2 cellular contexts compared by ENCODE assay signal in genomic region chr3:138796761-138797160, GRCh38.
TF ChIP-seq lines count a peak whose summit lies in the region.

No MANE protein-coding gene starts in this region.

TF ChIP-seq in GM23338, 12 proteins besides CTCF, POLR2A, EP300 and RAD21:
- TF ChIP-seq EZH2 (IDR thresholded peaks at IDR 0.05; ENCODE audit: low read depth, unreplicated experiment) (no peak), STAT1 (IDR thresholded peaks at IDR 0.05; ENCODE audit: unreplicated experiment) (no peak), POLR2AphosphoS5 (IDR thresholded peaks at IDR 0.05; ENCODE audit: low read depth) (no peak), ZNF462 (CRISPR knock-in tag; IDR thresholded peaks at IDR 0.05) (no peak), NANOG (IDR thresholded peaks at IDR 0.05; ENCODE audit: borderline replicate concordance) (no peak), CREB1 (CRISPR knock-in tag; IDR thresholded peaks at IDR 0.05; ENCODE audit: low read depth) (no peak), REST (IDR thresholded peaks at IDR 0.05; ENCODE audit: unreplicated experiment) (no peak), JUNB (IDR thresholded peaks at IDR 0.05; ENCODE audit: unreplicated experiment) (no peak), ETS1 (IDR thresholded peaks at IDR 0.05) (no peak), ZNF331 (CRISPR knock-in tag; IDR thresholded peaks at IDR 0.05; ENCODE audit: low read depth) (no peak), ZNF114 (CRISPR knock-in tag; IDR thresholded peaks at IDR 0.05) (no peak), EZH2phosphoT487 (IDR thresholded peaks at IDR 0.05; ENCODE audit: unreplicated experiment) (no peak)
TF ChIP-seq in GM23338: peak in this region for 0.

TF ChIP-seq in H1, 55 proteins besides CTCF, POLR2A, EP300 and RAD21:
- TF ChIP-seq SIX5 (IDR thresholded peaks at IDR 0.05; ENCODE audit: low read depth, low read length), result no peak
- TF ChIP-seq TAF7 (optimal IDR thresholded peaks at IDR 0.05; ENCODE audit: borderline replicate concordance, low read depth, low read length), result no peak
- TF ChIP-seq BCL11A (IDR thresholded peaks at IDR 0.05; ENCODE audit: low read depth in 2 of 2, low read length in 2 of 2), result no peak
- TF ChIP-seq HDAC2 (IDR thresholded peaks at IDR 0.05; ENCODE audit: borderline replicate concordance in 1 of 2, low read depth in 2 of 2, low read length in 2 of 2), result no peak
- no peak for TF ChIP-seq TEAD4 (IDR thresholded peaks at IDR 0.05; ENCODE audit: low read depth, low read length)
- TF ChIP-seq EZH2 (IDR thresholded peaks at IDR 0.05; ENCODE audit: low read depth, low read length, severe bottlenecking), result no peak
- no peak for TF ChIP-seq CTBP2 (IDR thresholded peaks at IDR 0.05; ENCODE audit: borderline replicate concordance, insufficient read depth, insufficient read length, low read length)
- no peak for TF ChIP-seq ZNF274 (IDR thresholded peaks at IDR 0.05; ENCODE audit: borderline replicate concordance, extremely low read depth, low read length)
- TF ChIP-seq YY1 (IDR thresholded peaks at IDR 0.05; ENCODE audit: low read depth, low read length), result no peak
- no peak for TF ChIP-seq CHD2 (IDR thresholded peaks at IDR 0.05; ENCODE audit: low read length)
- no peak for TF ChIP-seq JUND (IDR thresholded peaks at IDR 0.05; ENCODE audit: low read length)
- TF ChIP-seq CBX5 (IDR thresholded peaks at IDR 0.05; ENCODE audit: low read depth, low read length), result no peak
- no peak for TF ChIP-seq E2F6 (IDR thresholded peaks at IDR 0.05)
